ENCODE assay signal across 10 cellular contexts in genomic region chr7:116209561-116210070, GRCh38. TPM values are rescaled to one million over a fixed set of nuclear protein-coding genes. Genes with fewer than 3 reads are reported as not detected.
DNase-seq lines count a peak whose midpoint lies in the region; ATAC-seq and TF ChIP-seq lines count a peak whose summit lies in the region.
"Had no signal": no experiment of that assay in that cellular context is flagged by ENCODE, and none has a peak within 500 bp of the region (broad histone marks: within the 10 kb centered on the region; RNA-seq: fewer than 3 reads in every experiment).

No MANE protein-coding gene starts in this region.

- H3K9me3 ChIP-seq in iPS-20b (ENCODE audit: insufficient read depth, low read depth, low read length) (no peaks in the 10 kb centered on the region), thyroid gland (no peaks in the 10 kb centered on the region)

- DNase-seq in stimulated activated CD4-positive, alpha-beta T cell treated with anti-CD3 and anti-CD28 coated beads, Interleukin-1b, Interleukin-23, amount 100 ng/mL, for 48 hours = peak; percentile 31
- no peak for DNase-seq in stimulated activated CD4-positive, alpha-beta T cell treated with anti-CD3 and anti-CD28 coated beads, Interleukin-4, amount 100 ng/mL, for 4 hours
- no peak for DNase-seq in activated CD4-positive, alpha-beta memory T cell treated with anti-CD3 and anti-CD28 coated beads, Interleukin-2, amount 10 ng/mL, durations not matched to agents 7 days and 5 days
- DNase-seq in thyroid gland (no peak), GM20000 (ENCODE audit: low spot score) (no peak), GM19240 (ENCODE audit: insufficient read length, low spot score) (no peak)
- DNase-seq: NCI-H1048 had no signal

- peaks cover 36% of the 10 kb centered on the region for H3K4me1 Mint-ChIP-seq in activated CD4-positive, alpha-beta memory T cell treated with anti-CD3 and anti-CD28 coated beads, Interleukin-2, amount 10 ng/mL, durations not matched to agents 7 days and 5 days

- H3K36me3 ChIP-seq in iPS-20b (ENCODE audit: insufficient read depth, low read depth, low read length) (no peaks in the 10 kb centered on the region), thyroid gland (no peaks in the 10 kb centered on the region)
- H3K36me3 ChIP-seq: cardiac muscle cell had no signal

- TF ChIP-seq CTCF in thyroid gland (IDR thresholded peaks at IDR 0.05) (no peak), GM20000 (IDR thresholded peaks at IDR 0.05; ENCODE audit: extremely low read depth, missing control alignments) (no peak)

- H3K27ac ChIP-seq in iPS-20b (ENCODE audit: low read length) = no peak overlapping the region
- peak overlapping the region in 2 of 3 donors; percentile 94 to 97 for H3K27ac ChIP-seq in thyroid gland

- H3K9ac ChIP-seq in iPS-20b (ENCODE audit: low read depth, low read length) = no peak overlapping the region

- peaks cover 25% of the 10 kb centered on the region for H3K36me3 Mint-ChIP-seq in activated CD4-positive, alpha-beta memory T cell treated with anti-CD3 and anti-CD28 coated beads, Interleukin-2, amount 10 ng/mL, durations not matched to agents 7 days and 5 days (ENCODE audit: low read depth)

- peaks cover 20% of the 10 kb centered on the region for H3K27me3 ChIP-seq in iPS-20b (ENCODE audit: insufficient read depth, low read length)
- H3K27me3 ChIP-seq in thyroid gland = no peaks in the 10 kb centered on the region

- H3K4me1 ChIP-seq in iPS-20b (ENCODE audit: insufficient read depth, low read length) (peaks cover 9% of the 10 kb centered on the region), thyroid gland (peaks cover 21 to 28% of the 10 kb centered on the region in 2 donors)

- WGBS in thyroid gland, 2 donors = 96 to 98% methylated on average over 6 of the region's 6 CpGs

- peak overlapping the region; percentile 63 for H3K4me3 Mint-ChIP-seq in activated CD4-positive, alpha-beta memory T cell treated with anti-CD3 and anti-CD28 coated beads, Interleukin-2, amount 10 ng/mL, durations not matched to agents 7 days and 5 days

- H3K27me3 Mint-ChIP-seq in activated CD4-positive, alpha-beta memory T cell treated with anti-CD3 and anti-CD28 coated beads, Interleukin-2, amount 10 ng/mL, durations not matched to agents 7 days and 5 days = no peaks in the 10 kb centered on the region

- intact Hi-C loops in thyroid gland (cut with DNase I) = no loop called here

- ATAC-seq in HG02870 (IDR thresholded peaks at IDR 0.05; ENCODE audit: unreplicated experiment) = no peak

- no peak for TF ChIP-seq POLR2A in thyroid gland (IDR thresholded peaks at IDR 0.05)

- H3K27ac Mint-ChIP-seq in activated CD4-positive, alpha-beta memory T cell treated with anti-CD3 and anti-CD28 coated beads, Interleukin-2, amount 10 ng/mL, durations not matched to agents 7 days and 5 days = peak overlapping the region; percentile 47

- H3K9me3 Mint-ChIP-seq in activated CD4-positive, alpha-beta memory T cell treated with anti-CD3 and anti-CD28 coated beads, Interleukin-2, amount 10 ng/mL, durations not matched to agents 7 days and 5 days = no peaks in the 10 kb centered on the region

- H3K4me3 ChIP-seq in iPS-20b (ENCODE audit: low read length) (peak overlapping the region; percentile 86; the same call in 1 of the 2 replicates), thyroid gland (replicated peaks in 1 of 3) (no peak overlapping the region)

- POLR2A ChIA-PET in activated CD4-positive, alpha-beta memory T cell treated with anti-CD3 and anti-CD28 coated beads, Interleukin-2, amount 10 ng/mL, durations not matched to agents 7 days and 5 days (lab: Charles Lee) = interaction anchor here (0.7 to 6.0 kb wide), 18 partner anchors 8 to 317 kb away, joined by 3 to 58 read pairs (median 8); no protein-coding TSS in a partner anchor

- CTCF ChIA-PET in activated CD4-positive, alpha-beta memory T cell treated with anti-CD3 and anti-CD28 coated beads, Interleukin-2, amount 10 ng/mL, durations not matched to agents 7 days and 5 days (lab: Charles Lee) = interaction anchor here (0.8 to 6.1 kb wide), 9 partner anchors 9 to 42 kb away, joined by 3 to 43 read pairs (median 7); no protein-coding TSS in a partner anchor

RNA-seq across cellular contexts. Expression of gene TES, which starts 0.7 kb away (rescaled TPM):
- total RNA-seq in activated CD4-positive, alpha-beta memory T cell treated with anti-CD3 and anti-CD28 coated beads, Interleukin-2, amount 10 ng/mL, durations not matched to agents 7 days and 5 days = 100 to 1,000 TPM; 134 to 140 TPM
- total RNA-seq in thyroid gland = 100 to 1,000 TPM; 148 to 177 (median 158) TPM
